In the genomic region with DNA sequence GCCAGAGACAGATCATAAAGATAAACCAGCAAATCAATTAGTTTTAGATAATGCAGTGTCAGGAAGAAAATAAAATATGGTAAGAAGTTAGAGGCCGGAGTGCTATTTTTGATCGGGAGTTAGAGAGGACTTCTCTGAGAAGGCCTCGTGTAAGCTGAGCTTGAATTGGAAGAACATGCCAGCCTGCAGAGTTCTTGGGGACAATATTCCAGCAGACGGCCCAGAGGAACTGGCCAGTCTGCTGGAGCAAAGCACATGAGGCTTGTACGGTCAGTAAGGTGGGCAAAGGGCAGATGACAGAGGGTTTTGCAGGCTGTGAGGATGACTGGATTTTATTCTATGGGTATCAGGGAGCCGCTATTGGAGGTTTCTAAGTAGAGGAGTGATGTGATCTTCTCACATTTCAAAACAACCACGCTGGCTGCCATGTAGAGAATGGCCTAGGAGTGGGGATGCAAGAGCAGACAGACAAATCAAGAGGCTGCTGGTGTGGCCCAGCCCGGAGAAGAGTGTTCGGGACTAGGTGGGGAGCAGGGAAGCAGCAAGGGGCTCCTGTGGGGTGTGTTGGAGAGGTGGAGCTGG, we compare ENCODE assay signal across 27 cellular contexts.
"Had no signal": no experiment of that assay in that cellular context is flagged by ENCODE, and none has a peak within 500 bp of the region (broad histone marks: within the 10 kb centered on the region; RNA-seq: fewer than 3 reads in every experiment).

No MANE protein-coding gene starts in this region.

- H3K4me1 ChIP-seq: SJCRH30 had no signal

- H3K36me3 ChIP-seq: breast epithelium, Peyer's patch, SJCRH30 had no signal

- H3K4me3 ChIP-seq: breast epithelium, Peyer's patch, SJCRH30 had no signal

- H3K27ac Mint-ChIP-seq: activated CD8-positive, alpha-beta T cell treated with anti-CD3 and anti-CD28 coated beads for 36 hours; activated T-cell treated with anti-CD3 and anti-CD28 coated beads, Interleukin-2, amount 50 U/mL, for 72 hours; activated T-helper 2 cell treated with anti-CD3 and anti-CD28 coated beads, Interferon-gamma antibody, Interleukin-2, Interleukin-4, amounts not matched to agents 10 μg/mL and 5 μg/mL and 100 μg/mL, durations not matched to agents 14 hours and 24 hours and 36 hours had no signal

- H3K9ac ChIP-seq: SK-N-SH had no signal

- H3K27ac ChIP-seq: breast epithelium, Peyer's patch, RWPE1, SJCRH30 had no signal

- H3K4me3 Mint-ChIP-seq: activated CD8-positive, alpha-beta T cell treated with anti-CD3 and anti-CD28 coated beads for 36 hours; activated T-cell treated with anti-CD3 and anti-CD28 coated beads, Interleukin-2, amount 50 U/mL, for 72 hours had no signal

- H3K9me3 ChIP-seq: breast epithelium, Peyer's patch, SJCRH30, SK-N-SH had no signal

- DNase-seq: activated CD4-positive, alpha-beta T cell treated with anti-CD3 and anti-CD28 coated beads for 4 hours; activated CD8-positive, alpha-beta memory T cell treated with anti-CD3 and anti-CD28 coated beads, Interleukin-2, amount 50 U/mL, for 4 hours; activated CD8-positive, alpha-beta T cell treated with anti-CD3 and anti-CD28 coated beads for 36 hours; activated gamma-delta T cell treated with Interleukin-2 at 50 U/mL for 16 hours; activated naive CD4-positive, alpha-beta T cell treated with anti-CD3 and anti-CD28 coated beads, Interleukin-2, amount 50 U/mL, for 16 hours; activated T-cell treated with anti-CD3 and anti-CD28 coated beads, Interleukin-2, amount 50 U/mL, for 72 hours; aorta; caudate nucleus; Kasumi-1; KBM-7; NCI-H1092 treated with DMSO at 0.1 percent for 48 hours; NCI-H1436; NCI-H1694 treated with DMSO at 0.1 percent for 48 hours; NCI-H2029 treated with DMSO at 0.1 percent for 48 hours; NCI-H2171; NCI-H2227 treated with DMSO at 0.1 percent for 48 hours; NCI-H446 treated with DMSO at 0.1 percent for 48 hours; NCI-H526 treated with DMSO at 0.1 percent for 48 hours; NCI-H82; Peyer's patch; Right ventricle myocardium superior; SJCRH30; SK-N-SH; SW 1271 had no signal

- H3K9me3 Mint-ChIP-seq: activated CD8-positive, alpha-beta T cell treated with anti-CD3 and anti-CD28 coated beads for 36 hours; activated T-cell treated with anti-CD3 and anti-CD28 coated beads, Interleukin-2, amount 50 U/mL, for 72 hours; activated T-helper 2 cell treated with anti-CD3 and anti-CD28 coated beads, Interferon-gamma antibody, Interleukin-2, Interleukin-4, amounts not matched to agents 10 μg/mL and 5 μg/mL and 100 μg/mL, durations not matched to agents 14 hours and 24 hours and 36 hours had no signal

- H3K27me3 ChIP-seq: breast epithelium, Peyer's patch had no signal

- H3K4me2 ChIP-seq: SK-N-SH had no signal
